Comparison of ENCODE assay signal across 19 cellular contexts in genomic region chr6:166252601-166253000, GRCh38. TPM values are rescaled to one million over a fixed set of nuclear protein-coding genes. Genes with fewer than 3 reads are reported as not detected.
DNase-seq lines count a peak whose midpoint lies in the region; ATAC-seq, FAIRE-seq and TF ChIP-seq lines count a peak whose summit lies in the region.
"Had no signal": no experiment of that assay in that cellular context is flagged by ENCODE, and none has a peak within 500 bp of the region (broad histone marks: within the 10 kb centered on the region; RNA-seq: fewer than 3 reads in every experiment).

No MANE protein-coding gene starts in this region.

- no peak overlapping the region for H3K9ac ChIP-seq in endodermal cell (ENCODE audit: extremely low read depth, low read length, poor library complexity, severe bottlenecking)

- CTCF ChIA-PET in Calu3 (lab: Charles Lee), result no interaction called here

- H3K36me3 ChIP-seq in RWPE2 (ENCODE audit: low read depth) (no peaks in the 10 kb centered on the region), endodermal cell (ENCODE audit: control insufficient read depth, insufficient read depth, low read length) (no peaks in the 10 kb centered on the region)

- H3K4me1 ChIP-seq in RWPE2 (ENCODE audit: insufficient read depth, poor library complexity, severe bottlenecking) (no peaks in the 10 kb centered on the region), endodermal cell (ENCODE audit: control insufficient read depth, insufficient read depth, low read length) (no peaks in the 10 kb centered on the region)

- no peak for FAIRE-seq in GM12891 (lab: Jason Lieb, UNC)
- FAIRE-seq: GM12878 had no signal

- H3K27me3 Mint-ChIP-seq in Calu3 (ENCODE audit: unreplicated experiment), result no peaks in the 10 kb centered on the region
- peaks cover 18% of the 10 kb centered on the region for H3K27me3 Mint-ChIP-seq in endodermal cell (ENCODE audit: insufficient read depth)

- no peak for TF ChIP-seq POLR2A in GM12891 (IDR thresholded peaks at IDR 0.05; ENCODE audit: low read depth, low read length)

- H3K27ac ChIP-seq in RWPE2 (ENCODE audit: poor library complexity, severe bottlenecking), result no peak overlapping the region
- H3K27ac ChIP-seq in endodermal cell (ENCODE audit: low read depth, low read length), result no peak overlapping the region

- H3K27ac Mint-ChIP-seq in Calu3 (ENCODE audit: unreplicated experiment) (no peak overlapping the region), endodermal cell (no peak overlapping the region)

- H3K9me3 ChIP-seq in RWPE2 (ENCODE audit: severe bottlenecking) (no peaks in the 10 kb centered on the region), endodermal cell (ENCODE audit: control insufficient read depth, low read length) (no peaks in the 10 kb centered on the region)

- peaks cover 32% of the 10 kb centered on the region for H3K27me3 ChIP-seq in RWPE2 (ENCODE audit: insufficient read depth, poor library complexity, severe bottlenecking)
- H3K27me3 ChIP-seq in endodermal cell (ENCODE audit: control insufficient read depth, insufficient read depth, low read length, poor library complexity, severe bottlenecking), result peaks cover 19% of the 10 kb centered on the region

- BruUV-seq in Calu3 (replicated peaks; lab: Mats Ljungman, UMichigan), result no TSS peak

- ATAC-seq in RWPE2 (ENCODE audit: low read depth), result no peak
- no peak for ATAC-seq in GM19397 (IDR thresholded peaks at IDR 0.05; ENCODE audit: unreplicated experiment)
- ATAC-seq in esophagus mucosa, result no peak

- TF ChIP-seq CTCF in Calu3 (IDR thresholded peaks at IDR 0.05; ENCODE audit: unreplicated experiment) (no peak), RWPE2 (IDR thresholded peaks at IDR 0.05; ENCODE audit: poor library complexity, severe bottlenecking) (no peak), endodermal cell (conservative IDR thresholded peaks at IDR 0.05) (no peak)

- WGBS in endodermal cell (ENCODE audit: insufficient coverage in 1 of 2, insufficient read length in 1 of 2), 2 experiments, result 91 to 95% methylated on average over 12 to 27 of the region's 27 CpGs

- no peaks in the 10 kb centered on the region for H3K9me3 Mint-ChIP-seq in Calu3 (ENCODE audit: low read depth, unreplicated experiment)
- H3K9me3 Mint-ChIP-seq in endodermal cell, result peaks cover 1% of the 10 kb centered on the region

- H3K36me3 Mint-ChIP-seq in Calu3 (ENCODE audit: insufficient read depth, unreplicated experiment) (no peaks in the 10 kb centered on the region), endodermal cell (ENCODE audit: low read depth) (no peaks in the 10 kb centered on the region)

- DNase-seq in Calu3 (no peak), RWPE2 (ENCODE audit: low spot score) (peak; percentile 59), endodermal cell (no peak), RKO (ENCODE audit: low spot score) (no peak), GM12891 (ENCODE audit: insufficient read length, low spot score) (no peak)
- DNase-seq in stimulated activated CD8-positive, alpha-beta memory T cell treated with anti-CD3 and anti-CD28 coated beads, Interleukin-4, amount 100 ng/mL, for 48 hours, result peak; percentile 20
- DNase-seq: DMS 273 treated with DMSO at 0.1 percent for 48 hours, GF-D8, KG1, NCI-H187, NCI-H2107, NCI-H2227 treated with DMSO at 0.1 percent for 48 hours, SIG-M5 had no signal

- intact Hi-C loops in Calu3 (cut with micrococcal nuclease; ENCODE audit: unreplicated experiment), result no loop called here

- H3K4me3 ChIP-seq in RWPE2 (ENCODE audit: severe bottlenecking) (no peak overlapping the region), endodermal cell (ENCODE audit: low read length) (no peak overlapping the region)

- H3K4me1 Mint-ChIP-seq in Calu3 (ENCODE audit: low read depth, unreplicated experiment) (no peaks in the 10 kb centered on the region), endodermal cell (peaks cover 3% of the 10 kb centered on the region)

- H3K4me3 Mint-ChIP-seq in Calu3 (ENCODE audit: low read depth, unreplicated experiment) (peak overlapping the region; percentile 33), endodermal cell (peak overlapping the region; percentile 50)

TF ChIP-seq in GM12891, 5 proteins besides CTCF, POLR2A, EP300 and RAD21:
- no peak for TF ChIP-seq POU2F2 (IDR thresholded peaks at IDR 0.05; ENCODE audit: low read depth, low read length)
- TF ChIP-seq SPI1 (IDR thresholded peaks at IDR 0.05; ENCODE audit: low read depth, low read length), result no peak
- no peak for TF ChIP-seq POLR2AphosphoS5 (IDR thresholded peaks at IDR 0.05; ENCODE audit: low read depth, low read length)
- TF ChIP-seq TAF1 (IDR thresholded peaks at IDR 0.05; ENCODE audit: low read depth, low read length), result no peak
- TF ChIP-seq PAX5 (IDR thresholded peaks at IDR 0.05; ENCODE audit: insufficient read depth, low read length, severe bottlenecking), result no peak

RNA-seq across cellular contexts. Expression of gene PRR18, which starts 55.6 kb away (rescaled TPM):
- 0.19 TPM in 1 of 2 replicates, not detected in the other for total RNA-seq in Calu3 (2022)
- total RNA-seq in endodermal cell, result under 1 TPM; 0.09 to 0.42 TPM
- polyA plus RNA-seq in endodermal cell (2013, experiment 1 of 2), result not detected
- polyA plus RNA-seq in endodermal cell (2013, experiment 2 of 2), result not detected
- polyA plus RNA-seq in GM12891 (2012; ENCODE audit: low read depth, missing spikeins), result 5.7 TPM
- 0.04 TPM for total RNA-seq in esophagus mucosa
- total RNA-seq: HT-29, M059J had no signal
- polyA plus RNA-seq: CD14-positive monocyte had no signal

Comparison
In these comparisons a context has a peak if more than half of its experiments do, and no peak if none do; other contexts are left out.
1. DNase-seq: peak in RWPE2 (single experiment) and stimulated activated CD8-positive, alpha-beta memory T cell treated with anti-CD3 and anti-CD28 coated beads, Interleukin-4, amount 100 ng/mL, for 48 hours (single experiment); none in Calu3 (single experiment), endodermal cell (single experiment), RKO (single experiment) and GM12891 (single experiment).